12 cellular contexts compared by ENCODE assay signal in the genomic region with DNA sequence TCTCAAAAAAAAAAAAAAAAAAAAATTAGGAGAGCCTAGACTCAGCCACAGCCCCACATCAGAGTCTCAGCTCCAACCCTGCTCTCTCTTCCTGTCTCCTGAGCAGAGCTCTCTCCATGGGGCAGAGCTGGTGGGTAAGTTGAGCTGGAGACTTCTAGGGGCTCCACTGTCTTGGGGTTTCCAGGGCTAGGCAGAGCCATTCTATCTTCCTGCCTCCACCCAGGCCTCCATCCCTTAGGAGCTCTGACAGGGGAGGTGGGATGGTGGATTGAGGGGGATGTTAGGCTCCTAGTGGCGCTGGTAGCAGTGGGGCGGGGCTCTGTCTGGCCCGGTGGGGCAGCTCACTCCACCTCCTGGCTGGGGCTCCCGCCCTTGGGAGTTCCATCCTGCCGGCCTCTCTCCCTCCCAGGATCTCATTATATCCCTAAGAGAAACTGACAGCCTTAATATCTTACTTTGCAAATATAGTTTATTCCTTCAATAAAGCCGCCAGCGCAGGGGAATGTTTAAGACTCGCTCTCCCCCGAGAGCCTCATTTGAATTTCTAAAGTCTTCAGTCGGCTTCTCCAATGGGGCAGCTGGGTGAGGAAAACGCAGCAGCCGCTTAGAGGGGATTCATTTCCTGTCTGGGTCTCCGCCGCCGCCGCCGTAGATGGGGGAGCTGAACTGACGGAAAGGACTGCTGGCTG. TPM values are rescaled to one million over a fixed set of nuclear protein-coding genes. Genes with fewer than 3 reads are reported as not detected.
DNase-seq lines count a peak whose midpoint lies in the region; ATAC-seq and TF ChIP-seq lines count a peak whose summit lies in the region.
"Had no signal": no experiment of that assay in that cellular context is flagged by ENCODE, and none has a peak within 500 bp of the region (broad histone marks: within the 10 kb centered on the region; RNA-seq: fewer than 3 reads in every experiment).

No MANE protein-coding gene starts in this region.

- no TSS peak for BruUV-seq in mammary epithelial cell (replicated peaks; lab: Mats Ljungman, UMichigan)

- H3K4me1 ChIP-seq in mammary epithelial cell (ENCODE audit: insufficient read depth, low read length), result no peaks in the 10 kb centered on the region

- no peak for TF ChIP-seq CTCF in mammary epithelial cell (conservative IDR thresholded peaks at IDR 0.05 in 1 of 2, IDR thresholded peaks at IDR 0.05 in 1 of 2; ENCODE audit: extremely low read depth in 1 of 2, insufficient read depth in 1 of 2, low read depth in 1 of 2, low read length in 2 of 2)

- CTCF ChIA-PET in mammary epithelial cell (lab: Charles Lee; ENCODE audit: low non-redundant PET), result no interaction called here
- CTCF ChIA-PET in HEK293T (lab: Yijun Ruan, JAX), result interaction anchor here (0.6 to 1.1 kb wide), 3 partner anchors 19 to 148 kb away, joined by 3 to 4 read pairs (median 3); partner anchors contain the start of gene ACBD4

- no peaks in the 10 kb centered on the region for H3K9me3 ChIP-seq in mammary epithelial cell (replicated peaks; ENCODE audit: insufficient read depth, low read length)

- H3K9ac ChIP-seq in mammary epithelial cell (ENCODE audit: insufficient read depth, low read length), result no peak overlapping the region

- no peak overlapping the region for H2AFZ ChIP-seq in mammary epithelial cell (ENCODE audit: low read depth, low read length)

- H3K27me3 ChIP-seq in mammary epithelial cell (ENCODE audit: insufficient read depth, low read length), result no peaks in the 10 kb centered on the region

- H3K27me3 Mint-ChIP-seq in activated T-cell treated with anti-CD3 and anti-CD28 coated beads, Interleukin-2, amount 50 U/mL, for 72 hours (ENCODE audit: low read depth), result peaks cover 54% of the 10 kb centered on the region
- peaks cover 50% of the 10 kb centered on the region for H3K27me3 Mint-ChIP-seq in activated naive CD8-positive, alpha-beta T cell treated with anti-CD3 and anti-CD28 coated beads, Interleukin-2, amount 50 U/mL, for 24 hours

- H3K4me3 ChIP-seq in mammary epithelial cell (replicated peaks in 1 of 3; ENCODE audit: insufficient read depth in 1 of 3, low read depth in 2 of 3, low read length in 3 of 3), result no peak overlapping the region

- in situ Hi-C loops in mammary epithelial cell (cut with MboI; ENCODE audit: low sequenced_read_pairs in 2 of 2), result no loop called here

- WGBS in mammary epithelial cell (ENCODE audit: low coverage, missing lambda C conversion rate), result 47% methylated on average over 16 of the region's 18 CpGs

- no peaks in the 10 kb centered on the region for H4K20me1 ChIP-seq in mammary epithelial cell (ENCODE audit: insufficient read depth, low read length)

- H3K36me3 Mint-ChIP-seq in activated T-cell treated with anti-CD3 and anti-CD28 coated beads, Interleukin-2, amount 50 U/mL, for 72 hours (ENCODE audit: insufficient read depth in 2 of 2), result no peaks in the 10 kb centered on the region
- H3K36me3 Mint-ChIP-seq in activated naive CD8-positive, alpha-beta T cell treated with anti-CD3 and anti-CD28 coated beads, Interleukin-2, amount 50 U/mL, for 24 hours (ENCODE audit: low read depth), result no peaks in the 10 kb centered on the region
- H3K36me3 Mint-ChIP-seq: naive B cell had no signal

- peak; percentile 32 to 46 for ATAC-seq in activated T-cell treated with anti-CD3 and anti-CD28 coated beads, Interleukin-2, amount 50 U/mL, for 72 hours (replicated peaks in 1 of 2)
- ATAC-seq in activated naive CD8-positive, alpha-beta T cell treated with anti-CD3 and anti-CD28 coated beads, Interleukin-2, amount 50 U/mL, for 24 hours, result peak; percentile 49
- ATAC-seq in HG03097 (IDR thresholded peaks at IDR 0.05; ENCODE audit: low FRiP score, unreplicated experiment), result no peak

- no peak overlapping the region for H3K4me2 ChIP-seq in mammary epithelial cell (ENCODE audit: insufficient read depth, low read depth, low read length)

- peaks cover 11% of the 10 kb centered on the region for H3K4me1 Mint-ChIP-seq in activated T-cell treated with anti-CD3 and anti-CD28 coated beads, Interleukin-2, amount 50 U/mL, for 72 hours (ENCODE audit: low read depth)
- H3K4me1 Mint-ChIP-seq in activated naive CD8-positive, alpha-beta T cell treated with anti-CD3 and anti-CD28 coated beads, Interleukin-2, amount 50 U/mL, for 24 hours, result peaks cover 6% of the 10 kb centered on the region

- no peak for DNase-seq in activated T-cell treated with anti-CD3 and anti-CD28 coated beads, Interleukin-2, amount 50 U/mL, for 72 hours
- DNase-seq in activated T-cell treated with anti-CD3 and anti-CD28 coated beads, Interleukin-2, amount 50 U/mL, for 1 hour, result no peak
- no peak for DNase-seq in activated naive CD8-positive, alpha-beta T cell treated with anti-CD3 and anti-CD28 coated beads, Interleukin-2, amount 50 U/mL, for 24 hours
- DNase-seq in left kidney (ENCODE audit: low read depth, low spot score), result peak; percentile 81
- no peak for DNase-seq in mammary epithelial cell
- no peak for DNase-seq in HEK293T (ENCODE audit: extremely low spot score)
- DNase-seq in NCI-H526 treated with DMSO at 0.1 percent for 48 hours (lab: John Stamatoyannopoulos, UW), result no peak
- DNase-seq: activated CD4-positive, alpha-beta T cell treated with anti-CD3 and anti-CD28 coated beads, Interleukin-2, amount 10 ng/mL, durations not matched to agents 7 days and 5 days; Karpas-422; naive B cell; NCI-H446 had no signal

- no peaks in the 10 kb centered on the region for H3K79me2 ChIP-seq in mammary epithelial cell (ENCODE audit: insufficient read depth, low read length)

- H3K36me3 ChIP-seq in mammary epithelial cell (ENCODE audit: insufficient read depth, low read length), result no peaks in the 10 kb centered on the region

- H3K27ac Mint-ChIP-seq in activated T-cell treated with anti-CD3 and anti-CD28 coated beads, Interleukin-2, amount 50 U/mL, for 72 hours, result no peak overlapping the region
- H3K27ac Mint-ChIP-seq in activated naive CD8-positive, alpha-beta T cell treated with anti-CD3 and anti-CD28 coated beads, Interleukin-2, amount 50 U/mL, for 24 hours, result no peak overlapping the region
- H3K27ac Mint-ChIP-seq: activated CD4-positive, alpha-beta T cell treated with anti-CD3 and anti-CD28 coated beads, Interleukin-2, amount 10 ng/mL, durations not matched to agents 7 days and 5 days; naive B cell had no signal

- peak overlapping the region; percentile 19 to 37 for H3K4me3 Mint-ChIP-seq in activated T-cell treated with anti-CD3 and anti-CD28 coated beads, Interleukin-2, amount 50 U/mL, for 72 hours
- H3K4me3 Mint-ChIP-seq in activated naive CD8-positive, alpha-beta T cell treated with anti-CD3 and anti-CD28 coated beads, Interleukin-2, amount 50 U/mL, for 24 hours, result peak overlapping the region; percentile 38
- H3K4me3 Mint-ChIP-seq: activated CD4-positive, alpha-beta T cell treated with anti-CD3 and anti-CD28 coated beads, Interleukin-2, amount 10 ng/mL, durations not matched to agents 7 days and 5 days had no signal

- dilution Hi-C loops in mammary epithelial cell (cut with HindIII; ENCODE audit: low sequenced_read_pairs), result no loop called here

- POLR2A ChIA-PET in HEK293T (lab: Yijun Ruan, JAX), result interaction anchor here (1.0 kb wide), 1 partner anchor 19 kb away, joined by 3 read pairs; the partner anchor contains the start of gene C1QL1

- intact Hi-C loops in mammary epithelial cell (cut with micrococcal nuclease), result no loop called here

- H3K9me3 Mint-ChIP-seq in activated T-cell treated with anti-CD3 and anti-CD28 coated beads, Interleukin-2, amount 50 U/mL, for 72 hours, result no peaks in the 10 kb centered on the region
- no peaks in the 10 kb centered on the region for H3K9me3 Mint-ChIP-seq in activated naive CD8-positive, alpha-beta T cell treated with anti-CD3 and anti-CD28 coated beads, Interleukin-2, amount 50 U/mL, for 24 hours
- H3K9me3 Mint-ChIP-seq: naive B cell had no signal

- H3K27ac ChIP-seq in mammary epithelial cell (ENCODE audit: insufficient read depth, low read depth, low read length), result no peak overlapping the region

TF ChIP-seq in HEK293T, 16 proteins besides CTCF, POLR2A, EP300 and RAD21:
- TF ChIP-seq PKNOX1 (IDR thresholded peaks at IDR 0.05), result no peak
- no peak for TF ChIP-seq LEF1 (IDR thresholded peaks at IDR 0.05; ENCODE audit: borderline replicate concordance)
- no peak for TF ChIP-seq HDGF (IDR thresholded peaks at IDR 0.05; ENCODE audit: borderline replicate concordance)
- TF ChIP-seq NFRKB (IDR thresholded peaks at IDR 0.05), result no peak
- TF ChIP-seq ZNF384 (IDR thresholded peaks at IDR 0.05), result no peak
- no peak for TF ChIP-seq ARNT (IDR thresholded peaks at IDR 0.05)
- TF ChIP-seq CTBP1 (IDR thresholded peaks at IDR 0.05; ENCODE audit: borderline replicate concordance), result no peak
- no peak for TF ChIP-seq TARDBP (IDR thresholded peaks at IDR 0.05)
- TF ChIP-seq SUZ12 (IDR thresholded peaks at IDR 0.05), result no peak
- no peak for TF ChIP-seq FOXM1 (IDR thresholded peaks at IDR 0.05; ENCODE audit: borderline replicate concordance)
- TF ChIP-seq BHLHE40 (IDR thresholded peaks at IDR 0.05; ENCODE audit: borderline replicate concordance), result no peak

RNA-seq across cellular contexts. Expression of gene C1QL1, which starts 19.2 kb away (rescaled TPM):
- 1 to 10 TPM in 1 of 2 donors, under 1 TPM in 1; 0.94 to 2.0 TPM for total RNA-seq in activated T-cell treated with anti-CD3 and anti-CD28 coated beads, Interleukin-2, amount 50 U/mL, for 72 hours
- total RNA-seq in mammary epithelial cell, result under 1 TPM in 1 of 2 donors, not detected in 1; 0.54 TPM
- polyA plus RNA-seq in mammary epithelial cell, result 1.9 TPM
- not detected for polyA minus RNA-seq in mammary epithelial cell

RNA-seq across cellular contexts. Expression of gene KIF18B, which starts 39.8 kb away (rescaled TPM):
- total RNA-seq in activated T-cell treated with anti-CD3 and anti-CD28 coated beads, Interleukin-2, amount 50 U/mL, for 72 hours, result 10 to 100 TPM; 33.0 to 48.1 TPM
- total RNA-seq in mammary epithelial cell, result 10 to 100 TPM in 1 of 2 donors, under 1 TPM in 1; under 0.01 to 25.2 TPM
- 20.9 TPM for polyA plus RNA-seq in mammary epithelial cell
- polyA minus RNA-seq in mammary epithelial cell, result 28.8 TPM
